In genomic region chr1:159900086-159900680, GRCh38 we compare ENCODE assay signal across 8 cellular contexts. TPM values are rescaled to one million over a fixed set of nuclear protein-coding genes. Genes with fewer than 3 reads are reported as not detected.
DNase-seq lines count a peak whose midpoint lies in the region; ATAC-seq lines count a peak whose summit lies in the region.

A gene with protein sequence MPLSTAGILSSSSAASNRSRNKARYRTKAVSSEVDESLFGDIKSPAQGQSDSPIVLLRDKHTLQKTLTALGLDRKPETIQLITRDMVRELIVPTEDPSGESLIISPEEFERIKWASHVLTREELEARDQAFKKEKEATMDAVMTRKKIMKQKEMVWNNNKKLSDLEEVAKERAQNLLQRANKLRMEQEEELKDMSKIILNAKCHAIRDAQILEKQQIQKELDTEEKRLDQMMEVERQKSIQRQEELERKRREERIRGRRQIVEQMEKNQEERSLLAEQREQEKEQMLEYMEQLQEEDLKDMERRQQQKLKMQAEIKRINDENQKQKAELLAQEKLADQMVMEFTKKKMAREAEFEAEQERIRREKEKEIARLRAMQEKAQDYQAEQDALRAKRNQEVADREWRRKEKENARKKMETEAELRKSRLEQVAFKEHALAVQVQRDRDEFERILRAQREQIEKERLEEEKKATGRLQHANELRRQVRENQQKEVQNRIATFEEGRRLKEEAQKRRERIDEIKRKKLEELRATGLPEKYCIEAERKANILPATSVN (minus strand): TSS chr1:159900165. CDS start chr1:159900098, 67 bp downstream.

- CTCF ChIA-PET in CD8-positive, alpha-beta memory T cell (lab: Charles Lee), result interaction anchor here (1.2 to 1.8 kb wide), 2 partner anchors 8 to 9 kb away, joined by 4 to 5 read pairs; no protein-coding TSS in a partner anchor

- POLR2A ChIA-PET in CD8-positive, alpha-beta memory T cell (lab: Charles Lee), result interaction anchor here (0.6 kb wide), 1 partner anchor 40 kb away, joined by 3 read pairs; no protein-coding TSS in a partner anchor

- peaks cover 19% of the 10 kb centered on the region for H3K27me3 Mint-ChIP-seq in activated CD4-positive, alpha-beta T cell treated with anti-CD3 and anti-CD28 coated beads, Interleukin-2, amount 10 ng/mL, durations not matched to agents 24 days and 14 days
- H3K27me3 Mint-ChIP-seq in natural killer cell treated with Interleukin-12 subunit alpha and Interleukin-12 subunit beta and Interleukin-15 and Interleukin-18, amount 100 ng/mL, for 72 hours, result no peaks in the 10 kb centered on the region
- no peaks in the 10 kb centered on the region for H3K27me3 Mint-ChIP-seq in CD8-positive, alpha-beta memory T cell

- no peaks in the 10 kb centered on the region for H3K9me3 Mint-ChIP-seq in activated CD4-positive, alpha-beta T cell treated with anti-CD3 and anti-CD28 coated beads, Interleukin-2, amount 10 ng/mL, durations not matched to agents 24 days and 14 days
- no peaks in the 10 kb centered on the region for H3K9me3 Mint-ChIP-seq in natural killer cell treated with Interleukin-12 subunit alpha and Interleukin-12 subunit beta and Interleukin-15 and Interleukin-18, amount 100 ng/mL, for 72 hours
- H3K9me3 Mint-ChIP-seq in CD8-positive, alpha-beta memory T cell, result no peaks in the 10 kb centered on the region

- H3K4me1 Mint-ChIP-seq in activated CD4-positive, alpha-beta T cell treated with anti-CD3 and anti-CD28 coated beads, Interleukin-2, amount 10 ng/mL, durations not matched to agents 24 days and 14 days, result peaks cover 4% of the 10 kb centered on the region
- H3K4me1 Mint-ChIP-seq in natural killer cell treated with Interleukin-12 subunit alpha and Interleukin-12 subunit beta and Interleukin-15 and Interleukin-18, amount 100 ng/mL, for 72 hours (ENCODE audit: low read depth in 2 of 2), result peaks cover 6 to 7% of the 10 kb centered on the region in 2 donors
- peaks cover 0 to 2% (median 0%) of the 10 kb centered on the region in 3 donors for H3K4me1 Mint-ChIP-seq in CD8-positive, alpha-beta memory T cell

- no peak within 1 kb of the TSS for H3K4me3 ChIP-seq in CD8-positive, alpha-beta memory T cell (ENCODE audit: low read length)

- DNase-seq in activated CD4-positive, alpha-beta T cell treated with anti-CD3 and anti-CD28 coated beads, Interleukin-2, amount 10 ng/mL, durations not matched to agents 24 days and 14 days, result peak; percentile 68
- DNase-seq in activated CD4-positive, alpha-beta T cell treated with anti-CD3 and anti-CD28 coated beads, Interleukin-2, amount 50 U/mL, for 48 hours, result no peak
- DNase-seq in NCI-H82 treated with DMSO at 0.1 percent for 48 hours (lab: John Stamatoyannopoulos, UW; ENCODE audit: unreplicated experiment) (peak; percentile 83), KBM-7 (no peak)
- DNase-seq in natural killer cell treated with Interleukin-12 subunit alpha and Interleukin-12 subunit beta and Interleukin-15 and Interleukin-18, amount 100 ng/mL, for 72 hours (ENCODE audit: low spot score), result no peak
- DNase-seq in stimulated activated CD4-positive, alpha-beta T cell treated with anti-CD3 and anti-CD28 coated beads, Interleukin-1b, Interleukin-23, amount 100 ng/mL, for 48 hours, result no peak
- DNase-seq in CD8-positive, alpha-beta memory T cell, result no peak

- ATAC-seq in esophagus mucosa, result peak; percentile 97
- ATAC-seq in natural killer cell treated with Interleukin-12 subunit alpha and Interleukin-12 subunit beta and Interleukin-15 and Interleukin-18, amount 100 ng/mL, for 72 hours, result peak; percentile 71 to 74

- in situ Hi-C loops in KBM-7 (cut with MboI; ENCODE audit: low pct_unique_long_range_greater_than_20kb, low sequenced_read_pairs), result no loop called here

- H3K27ac ChIP-seq in CD8-positive, alpha-beta memory T cell (ENCODE audit: low read depth, low read length), result no peak within 1 kb of the TSS

- no peaks in the 10 kb centered on the region for H3K9me3 ChIP-seq in CD8-positive, alpha-beta memory T cell (ENCODE audit: low read length)

- intact Hi-C loops in activated CD4-positive, alpha-beta T cell treated with anti-CD3 and anti-CD28 coated beads, Interleukin-2, amount 10 ng/mL, durations not matched to agents 24 days and 14 days (cut with micrococcal nuclease), result no loop called here

- peak within 1 kb of the TSS; percentile 38 for H3K27ac Mint-ChIP-seq in activated CD4-positive, alpha-beta T cell treated with anti-CD3 and anti-CD28 coated beads, Interleukin-2, amount 10 ng/mL, durations not matched to agents 24 days and 14 days
- H3K27ac Mint-ChIP-seq in natural killer cell treated with Interleukin-12 subunit alpha and Interleukin-12 subunit beta and Interleukin-15 and Interleukin-18, amount 100 ng/mL, for 72 hours, result no peak within 1 kb of the TSS
- peak within 1 kb of the TSS in 3 of 8 donors; percentile 33 to 96 (median 60) for H3K27ac Mint-ChIP-seq in CD8-positive, alpha-beta memory T cell

- no peaks in the 10 kb centered on the region for H3K4me1 ChIP-seq in CD8-positive, alpha-beta memory T cell (ENCODE audit: insufficient read depth, low read length)

- H3K36me3 Mint-ChIP-seq in activated CD4-positive, alpha-beta T cell treated with anti-CD3 and anti-CD28 coated beads, Interleukin-2, amount 10 ng/mL, durations not matched to agents 24 days and 14 days (ENCODE audit: low read depth), result peaks cover 3% of the 10 kb centered on the region
- no peaks in the 10 kb centered on the region for H3K36me3 Mint-ChIP-seq in natural killer cell treated with Interleukin-12 subunit alpha and Interleukin-12 subunit beta and Interleukin-15 and Interleukin-18, amount 100 ng/mL, for 72 hours
- peaks cover 0 to 8% (median 0%) of the 10 kb centered on the region in 3 donors for H3K36me3 Mint-ChIP-seq in CD8-positive, alpha-beta memory T cell

- no peaks in the 10 kb centered on the region for H3K27me3 ChIP-seq in CD8-positive, alpha-beta memory T cell (ENCODE audit: insufficient read depth, low read length, poor library complexity, severe bottlenecking)

- H3K36me3 ChIP-seq in CD8-positive, alpha-beta memory T cell (ENCODE audit: insufficient read depth, low read length), result no peaks in the 10 kb centered on the region

- H3K4me3 Mint-ChIP-seq in activated CD4-positive, alpha-beta T cell treated with anti-CD3 and anti-CD28 coated beads, Interleukin-2, amount 10 ng/mL, durations not matched to agents 24 days and 14 days, result no peak within 1 kb of the TSS
- no peak within 1 kb of the TSS for H3K4me3 Mint-ChIP-seq in natural killer cell treated with Interleukin-12 subunit alpha and Interleukin-12 subunit beta and Interleukin-15 and Interleukin-18, amount 100 ng/mL, for 72 hours
- H3K4me3 Mint-ChIP-seq in CD8-positive, alpha-beta memory T cell, result no peak within 1 kb of the TSS

RNA-seq across cellular contexts. Expression of the gene that starts here (rescaled TPM):
- total RNA-seq in activated CD4-positive, alpha-beta T cell treated with anti-CD3 and anti-CD28 coated beads, Interleukin-2, amount 10 ng/mL, durations not matched to agents 24 days and 14 days, result 1.5 TPM in 2 replicates
- 1.5 TPM for total RNA-seq in esophagus mucosa
- 1 to 10 TPM in 1 of 2 donors, under 1 TPM in 1; 0.38 to 3.0 TPM for total RNA-seq in natural killer cell treated with Interleukin-12 subunit alpha and Interleukin-12 subunit beta and Interleukin-15 and Interleukin-18, amount 100 ng/mL, for 72 hours
- total RNA-seq in CD8-positive, alpha-beta memory T cell, result 1 to 10 TPM in 1 of 2 experiments, under 1 TPM in 1; 0.75 to 1.2 TPM
- polyA plus RNA-seq in CD8-positive, alpha-beta memory T cell, result 0.18 TPM

Comparison
In these comparisons a context has a peak if more than half of its experiments do, and no peak if none do; other contexts are left out.
1. DNase-seq: peak in activated CD4-positive, alpha-beta T cell treated with anti-CD3 and anti-CD28 coated beads, Interleukin-2, amount 10 ng/mL, durations not matched to agents 24 days and 14 days (single experiment) and NCI-H82 treated with DMSO at 0.1 percent for 48 hours (single experiment); none in activated CD4-positive, alpha-beta T cell treated with anti-CD3 and anti-CD28 coated beads, Interleukin-2, amount 50 U/mL, for 48 hours (0 of 2), natural killer cell treated with Interleukin-12 subunit alpha and Interleukin-12 subunit beta and Interleukin-15 and Interleukin-18, amount 100 ng/mL, for 72 hours (single experiment), KBM-7 (single experiment), stimulated activated CD4-positive, alpha-beta T cell treated with anti-CD3 and anti-CD28 coated beads, Interleukin-1b, Interleukin-23, amount 100 ng/mL, for 48 hours (single experiment) and CD8-positive, alpha-beta memory T cell (0 of 5).